Comparison of ENCODE assay signal across 24 cellular contexts in the genomic region with DNA sequence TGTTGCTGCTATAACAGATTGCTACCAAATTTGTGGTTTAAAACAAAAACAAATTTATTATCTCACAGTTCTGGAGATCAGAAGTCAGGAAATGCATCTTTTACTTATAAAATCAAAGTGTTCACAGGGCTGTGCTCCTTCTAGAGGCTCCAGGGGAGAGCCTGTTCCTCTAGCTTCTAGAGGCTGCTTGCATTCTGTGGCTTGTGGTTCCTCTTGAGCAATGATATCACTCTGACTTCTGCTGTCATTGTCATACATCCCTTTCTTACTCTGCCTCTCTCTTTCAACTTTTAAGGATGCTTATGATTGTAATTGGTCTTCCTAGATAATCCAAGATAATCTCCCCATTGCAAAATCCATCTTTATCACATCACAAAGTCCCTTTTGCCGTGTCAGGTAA. TPM values are rescaled to one million over a fixed set of nuclear protein-coding genes. Genes with fewer than 3 reads are reported as not detected.
"Had no signal": no experiment of that assay in that cellular context is flagged by ENCODE, and none has a peak within 500 bp of the region (broad histone marks: within the 10 kb centered on the region; RNA-seq: fewer than 3 reads in every experiment).

No MANE protein-coding gene starts in this region.

- H3K27me3 ChIP-seq: pancreas had no signal

- FAIRE-seq: islet of Langerhans, pancreas had no signal

- H3K4me1 ChIP-seq: foreskin keratinocyte, pancreas had no signal

- ATAC-seq: activated CD8-positive, alpha-beta T cell treated with anti-CD3 and anti-CD28 coated beads, Interleukin-2, amount 10 ng/mL, durations not matched to agents 7 days and 5 days; activated naive CD8-positive, alpha-beta T cell treated with anti-CD3 and anti-CD28 coated beads, Interleukin-2, amount 50 U/mL, for 24 hours; foreskin keratinocyte; left colon; natural killer cell treated with Interleukin-12 subunit alpha and Interleukin-12 subunit beta and Interleukin-15 and Interleukin-18, amount 100 ng/mL, for 72 hours; pancreas; sciatic nerve had no signal

- H3K27me3 Mint-ChIP-seq: activated naive CD4-positive, alpha-beta T cell treated with anti-CD3 and anti-CD28 coated beads, Interleukin-2, amount 10 ng/mL, durations not matched to agents 7 days and 5 days; central memory CD8-positive, alpha-beta T cell had no signal

- H3K79me2 ChIP-seq: hepatocyte had no signal

- H3K36me3 ChIP-seq: neutrophil, pancreas had no signal

- H3K9me3 Mint-ChIP-seq: activated naive CD4-positive, alpha-beta T cell treated with anti-CD3 and anti-CD28 coated beads, Interleukin-2, amount 10 ng/mL, durations not matched to agents 7 days and 5 days had no signal

- H3K27ac Mint-ChIP-seq: activated CD4-positive, alpha-beta T cell treated with anti-CD3 and anti-CD28 coated beads, Interleukin-2, amount 10 ng/mL, durations not matched to agents 24 days and 14 days; activated CD8-positive, alpha-beta T cell treated with anti-CD3 and anti-CD28 coated beads, Interleukin-2, amount 10 ng/mL, durations not matched to agents 7 days and 5 days; activated naive CD4-positive, alpha-beta T cell treated with anti-CD3 and anti-CD28 coated beads, Interleukin-2, amount 10 ng/mL, durations not matched to agents 7 days and 5 days; activated naive CD8-positive, alpha-beta T cell treated with anti-CD3 and anti-CD28 coated beads, Interleukin-2, amount 50 U/mL, for 24 hours; activated T-cell treated with anti-CD3 and anti-CD28 coated beads, Interleukin-2, amount 50 U/mL, for 24 hours; mesothelial cell of epicardium; natural killer cell treated with Interleukin-12 subunit alpha and Interleukin-12 subunit beta and Interleukin-15 and Interleukin-18, amount 100 ng/mL, for 72 hours had no signal

- H3K36me3 Mint-ChIP-seq: activated naive CD4-positive, alpha-beta T cell treated with anti-CD3 and anti-CD28 coated beads, Interleukin-2, amount 10 ng/mL, durations not matched to agents 7 days and 5 days; mesothelial cell of epicardium; natural killer cell treated with Interleukin-12 subunit alpha and Interleukin-12 subunit beta and Interleukin-15 and Interleukin-18, amount 100 ng/mL, for 72 hours had no signal

- H3K4me2 ChIP-seq: hepatocyte had no signal

- H3K4me3 Mint-ChIP-seq: activated CD4-positive, alpha-beta T cell treated with anti-CD3 and anti-CD28 coated beads, Interleukin-2, amount 10 ng/mL, durations not matched to agents 24 days and 14 days; activated CD8-positive, alpha-beta T cell treated with anti-CD3 and anti-CD28 coated beads, Interleukin-2, amount 10 ng/mL, durations not matched to agents 7 days and 5 days; activated naive CD4-positive, alpha-beta T cell treated with anti-CD3 and anti-CD28 coated beads, Interleukin-2, amount 10 ng/mL, durations not matched to agents 7 days and 5 days; activated naive CD8-positive, alpha-beta T cell treated with anti-CD3 and anti-CD28 coated beads, Interleukin-2, amount 50 U/mL, for 24 hours; activated T-cell treated with anti-CD3 and anti-CD28 coated beads, Interleukin-2, amount 50 U/mL, for 24 hours; central memory CD8-positive, alpha-beta T cell; mesothelial cell of epicardium; natural killer cell treated with Interleukin-12 subunit alpha and Interleukin-12 subunit beta and Interleukin-15 and Interleukin-18, amount 100 ng/mL, for 72 hours had no signal

- H3K9me3 ChIP-seq: neutrophil, pancreas had no signal

- H2AFZ ChIP-seq: hepatocyte had no signal

- DNase-seq: activated CD4-positive, alpha-beta T cell treated with anti-CD3 and anti-CD28 coated beads, Interleukin-2, amount 10 ng/mL, durations not matched to agents 24 days and 14 days; activated CD4-positive, CD25-positive, alpha-beta regulatory T cell; activated CD8-positive, alpha-beta T cell treated with anti-CD3 and anti-CD28 coated beads, Interleukin-2, amount 10 ng/mL, durations not matched to agents 7 days and 5 days; activated effector memory CD4-positive, alpha-beta T cell treated with Interleukin-2 at 50 U/mL for 16 hours; activated naive CD4-positive, alpha-beta T cell treated with anti-CD3 and anti-CD28 coated beads, Interleukin-2, amount 10 ng/mL, durations not matched to agents 7 days and 5 days; activated naive CD8-positive, alpha-beta T cell treated with anti-CD3 and anti-CD28 coated beads, Interleukin-2, amount 50 U/mL, for 24 hours; activated T-cell treated with anti-CD3 and anti-CD28 coated beads, Interleukin-2, amount 50 U/mL, for 24 hours; anterior cingulate cortex; foreskin keratinocyte; left colon; pancreas; stimulated activated naive CD4-positive, alpha-beta T cell; T-helper 9 cell had no signal

- H3K4me1 Mint-ChIP-seq: activated CD4-positive, alpha-beta T cell treated with anti-CD3 and anti-CD28 coated beads, Interleukin-2, amount 10 ng/mL, durations not matched to agents 24 days and 14 days; activated naive CD4-positive, alpha-beta T cell treated with anti-CD3 and anti-CD28 coated beads, Interleukin-2, amount 10 ng/mL, durations not matched to agents 7 days and 5 days; activated naive CD8-positive, alpha-beta T cell treated with anti-CD3 and anti-CD28 coated beads, Interleukin-2, amount 50 U/mL, for 24 hours; central memory CD8-positive, alpha-beta T cell; mesothelial cell of epicardium had no signal

- H3K27ac ChIP-seq: coronary artery, foreskin keratinocyte, hepatocyte, neutrophil, pancreas had no signal

- H3K4me3 ChIP-seq: coronary artery, hepatocyte, lung, pancreas had no signal

RNA-seq across cellular contexts. Expression of a gene that starts 6.1 kb away (rescaled TPM):
- total RNA-seq: activated CD4-positive, alpha-beta T cell treated with anti-CD3 and anti-CD28 coated beads, Interleukin-2, amount 10 ng/mL, durations not matched to agents 24 days and 14 days; activated CD8-positive, alpha-beta T cell treated with anti-CD3 and anti-CD28 coated beads, Interleukin-2, amount 10 ng/mL, durations not matched to agents 7 days and 5 days; epithelial cell of proximal tubule; fibroblast of lung; foreskin keratinocyte; natural killer cell treated with Interleukin-12 subunit alpha and Interleukin-12 subunit beta and Interleukin-15 and Interleukin-18, amount 100 ng/mL, for 72 hours; sciatic nerve had no signal
- polyA plus RNA-seq: foreskin keratinocyte had no signal
